21 cellular contexts compared by ENCODE assay signal in genomic region chr6:62042444-62042843, GRCh38.
"Had no signal": no experiment of that assay in that cellular context is flagged by ENCODE, and none has a peak within 500 bp of the region (broad histone marks: within the 10 kb centered on the region; RNA-seq: fewer than 3 reads in every experiment).

No MANE protein-coding gene starts in this region.

- H3K27me3 Mint-ChIP-seq: memory B cell; naive thymus-derived CD4-positive, alpha-beta T cell; progenitor cell of endocrine pancreas had no signal

- H3K27ac Mint-ChIP-seq: endodermal cell; immature natural killer cell; memory B cell; naive thymus-derived CD4-positive, alpha-beta T cell; nephron progenitor cell; progenitor cell of endocrine pancreas had no signal

- H3K9me3 Mint-ChIP-seq: endodermal cell, memory B cell, nephron progenitor cell had no signal

- H3K27me3 ChIP-seq: foreskin keratinocyte, left lung, pancreas, tibial artery, upper lobe of left lung, uterus had no signal

- DNase-seq: effector CD4-positive, alpha-beta T cell; endodermal cell; erythroblast; foreskin keratinocyte; immature natural killer cell; left lung; lower lobe of right lung; naive thymus-derived CD4-positive, alpha-beta T cell; nephron progenitor cell; occipital lobe; pancreas; right cardiac atrium; small intestine; stimulated activated CD4-positive, alpha-beta T cell treated with anti-CD3 and anti-CD28 coated beads, Interleukin-2, amount 100 ng/mL, for 48 hours; stimulated activated naive CD8-positive, alpha-beta T cell treated with anti-CD3 and anti-CD28 coated beads, Interleukin-15, Interleukin-2, amounts not matched to agents 100 U/mL and 50 U/mL, for 24 hours; tibial artery; upper lobe of left lung; uterus had no signal

- H3K4me3 Mint-ChIP-seq: endodermal cell; immature natural killer cell; memory B cell; naive thymus-derived CD4-positive, alpha-beta T cell; nephron progenitor cell had no signal

- H3K4me1 ChIP-seq: foreskin keratinocyte, left lung, lower lobe of right lung, pancreas, tibial artery, uterus had no signal

- H3K4me1 Mint-ChIP-seq: immature natural killer cell; naive thymus-derived CD4-positive, alpha-beta T cell; nephron progenitor cell had no signal

- H3K4me3 ChIP-seq: coronary artery, left lung, lower lobe of right lung, pancreas, tibial artery, upper lobe of left lung, uterus had no signal

- H3K36me3 ChIP-seq: left lung, lower lobe of right lung, pancreas, tibial artery, upper lobe of left lung, uterus had no signal

- H3K27ac ChIP-seq: coronary artery, foreskin keratinocyte, left lung, lower lobe of right lung, pancreas, tibial artery, upper lobe of left lung, uterus had no signal

- H3K9me3 ChIP-seq: left lung, lower lobe of right lung, pancreas, tibial artery, upper lobe of left lung, uterus had no signal

- ATAC-seq: foreskin keratinocyte; left lung; naive thymus-derived CD4-positive, alpha-beta T cell; pancreas; right cardiac atrium; stimulated activated naive CD8-positive, alpha-beta T cell treated with anti-CD3 and anti-CD28 coated beads, Interleukin-15, Interleukin-2, amounts not matched to agents 100 U/mL and 50 U/mL, for 24 hours had no signal

- H3K36me3 Mint-ChIP-seq: immature natural killer cell; naive thymus-derived CD4-positive, alpha-beta T cell had no signal
